Comparison of ENCODE assay signal across 9 cellular contexts in the genomic region with DNA sequence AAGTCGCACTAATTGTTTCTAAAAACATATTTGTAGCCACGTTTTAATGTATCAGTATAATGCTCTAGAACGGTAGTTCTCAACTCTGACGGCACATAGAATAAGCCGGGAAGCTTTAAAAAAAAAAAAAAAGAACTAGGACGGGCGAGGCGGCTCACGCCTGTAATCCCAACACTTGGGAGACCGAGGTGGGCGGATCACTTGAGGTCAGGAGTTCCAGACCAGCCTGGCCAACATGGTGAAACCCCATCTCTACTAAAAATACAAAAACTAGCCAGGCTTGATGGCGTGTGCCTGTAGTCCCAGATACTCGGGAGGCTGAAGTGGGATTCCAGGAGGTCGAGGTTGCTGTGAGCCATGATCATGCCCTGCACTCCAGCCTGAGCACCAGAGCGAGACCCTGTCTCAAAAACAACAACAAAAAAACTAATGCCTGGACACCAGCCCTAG. TPM values are rescaled to one million over a fixed set of nuclear protein-coding genes. Genes with fewer than 3 reads are reported as not detected.
DNase-seq lines count a peak whose midpoint lies in the region; ATAC-seq and TF ChIP-seq lines count a peak whose summit lies in the region.
"Had no signal": no experiment of that assay in that cellular context is flagged by ENCODE, and none has a peak within 500 bp of the region (broad histone marks: within the 10 kb centered on the region; RNA-seq: fewer than 3 reads in every experiment).

No MANE protein-coding gene starts in this region.

- TF ChIP-seq CTCF in MCF 10A (IDR thresholded peaks at IDR 0.05; ENCODE audit: unreplicated experiment) (no peak), transverse colon (IDR thresholded peaks at IDR 0.05) (no peak)

- intact Hi-C loops in MCF 10A (cut with micrococcal nuclease): no loop called here
- intact Hi-C loops in transverse colon (cut with DNase I; ENCODE audit: low total_unique reads): no loop called here

- 50 to 58% methylated on average over 4 to 15 of the region's 15 CpGs for WGBS in transverse colon (ENCODE audit: low coverage in 1 of 2), 2 donors

- no peaks in the 10 kb centered on the region for H3K9me3 Mint-ChIP-seq in activated T-cell treated with anti-CD3 and anti-CD28 coated beads, Interleukin-2, amount 50 U/mL, for 4 hours
- H3K9me3 Mint-ChIP-seq in MCF 10A (ENCODE audit: unreplicated experiment): no peaks in the 10 kb centered on the region
- no peaks in the 10 kb centered on the region for H3K9me3 Mint-ChIP-seq in memory B cell

- TF ChIP-seq POLR2A in transverse colon (IDR thresholded peaks at IDR 0.05): no peak

- peaks cover 22% of the 10 kb centered on the region for H3K4me1 Mint-ChIP-seq in activated T-cell treated with anti-CD3 and anti-CD28 coated beads, Interleukin-2, amount 50 U/mL, for 4 hours (ENCODE audit: low read depth)
- H3K4me1 Mint-ChIP-seq in MCF 10A (ENCODE audit: insufficient read depth, unreplicated experiment): peaks cover 12% of the 10 kb centered on the region
- peaks cover 8% of the 10 kb centered on the region for H3K4me1 Mint-ChIP-seq in memory B cell

- peak overlapping the region; percentile 75 for H3K27ac Mint-ChIP-seq in MCF 10A (ENCODE audit: low read depth, unreplicated experiment)
- peak overlapping the region; percentile 75 for H3K27ac Mint-ChIP-seq in memory B cell

- ATAC-seq in activated T-cell treated with anti-CD3 and anti-CD28 coated beads, Interleukin-2, amount 50 U/mL, for 4 hours: no peak
- ATAC-seq in memory B cell (ENCODE audit: low read depth): no peak
- no peak for ATAC-seq in left lobe of liver
- ATAC-seq in GM18868 (IDR thresholded peaks at IDR 0.05; ENCODE audit: unreplicated experiment): no peak

- POLR2A ChIA-PET in MCF 10A (lab: Yijun Ruan, JAX): interaction anchor here (0.6 to 5.0 kb wide), 10 partner anchors 10 to 459 kb away, joined by 3 to 86 read pairs (median 8); partner anchors contain the start of genes CDHR4, INKA1, IP6K1 and RBM5

- TF ChIP-seq EP300 in transverse colon (IDR thresholded peaks at IDR 0.05; ENCODE audit: low read depth): no peak

- CTCF ChIA-PET in MCF 10A (lab: Yijun Ruan, JAX): interaction anchor here (0.8 to 2.0 kb wide), 6 partner anchors 15 to 129 kb away, joined by 3 to 15 read pairs (median 4); partner anchors contain the start of gene INKA1

- in situ Hi-C loops in transverse colon (cut with MboI; ENCODE audit: low pct_ligation_motif_present in 1 of 4, low pct_unique_long_range_greater_than_20kb in 1 of 4, low sequenced_read_pairs in 3 of 4): no loop called here

- H3K27me3 Mint-ChIP-seq in activated T-cell treated with anti-CD3 and anti-CD28 coated beads, Interleukin-2, amount 50 U/mL, for 4 hours (ENCODE audit: low read depth): no peaks in the 10 kb centered on the region
- H3K27me3 Mint-ChIP-seq in MCF 10A (ENCODE audit: insufficient read depth, unreplicated experiment): no peaks in the 10 kb centered on the region
- H3K27me3 Mint-ChIP-seq in memory B cell: no peaks in the 10 kb centered on the region

- H3K27me3 ChIP-seq in transverse colon: no peaks in the 10 kb centered on the region

- no peak for DNase-seq in activated T-cell treated with anti-CD3 and anti-CD28 coated beads, Interleukin-2, amount 50 U/mL, for 4 hours
- DNase-seq in activated T-cell treated with anti-CD3 and anti-CD28 coated beads for 4 hours (no peak), MCF 10A (ENCODE audit: unreplicated experiment) (no peak), memory B cell (ENCODE audit: low spot score in 2 of 2) (no peak), transverse colon (no peak), left lobe of liver (ENCODE audit: low spot score) (no peak), RPMI8226 (no peak)

- H3K36me3 Mint-ChIP-seq in activated T-cell treated with anti-CD3 and anti-CD28 coated beads, Interleukin-2, amount 50 U/mL, for 4 hours (ENCODE audit: insufficient read depth): no peaks in the 10 kb centered on the region
- H3K36me3 Mint-ChIP-seq in MCF 10A (ENCODE audit: insufficient read depth, unreplicated experiment): peaks cover 7% of the 10 kb centered on the region
- H3K36me3 Mint-ChIP-seq in memory B cell: no peaks in the 10 kb centered on the region

- H3K4me1 ChIP-seq in transverse colon: peaks cover 10 to 22% (median 16%) of the 10 kb centered on the region in 4 donors

- peak overlapping the region; percentile 85 for H3K4me3 Mint-ChIP-seq in activated T-cell treated with anti-CD3 and anti-CD28 coated beads, Interleukin-2, amount 50 U/mL, for 4 hours
- H3K4me3 Mint-ChIP-seq in MCF 10A (ENCODE audit: unreplicated experiment) (peak overlapping the region; percentile 87), memory B cell (peak overlapping the region; percentile 84)

- H3K27ac ChIP-seq in transverse colon: peak overlapping the region; percentile 86 to 92 (median 90)

- TSS peak; percentile 65 for BruUV-seq in MCF 10A (replicated peaks; lab: Mats Ljungman, UMichigan)

- H3K4me3 ChIP-seq in transverse colon: peak overlapping the region in 3 of 4 donors; percentile 61 to 69 (median 64)

- no peaks in the 10 kb centered on the region for H3K9me3 ChIP-seq in transverse colon

- H3K36me3 ChIP-seq in transverse colon: no peaks in the 10 kb centered on the region

RNA-seq across cellular contexts. Expression of gene MON1A, which starts 0.7 kb away (rescaled TPM):
- 10 to 100 TPM; 14.2 to 18.0 (median 14.3) TPM for total RNA-seq in activated T-cell treated with anti-CD3 and anti-CD28 coated beads, Interleukin-2, amount 50 U/mL, for 4 hours
- 9.6 and 18.6 TPM in 2 replicates for total RNA-seq in MCF 10A (2022)
- total RNA-seq in transverse colon: 10 to 100 TPM in 1 of 4 donors, 1 to 10 TPM in 2, under 1 TPM in 1; 0.80 to 10.5 (median 8.7) TPM
- 9.4 TPM for total RNA-seq in left lobe of liver

RNA-seq across cellular contexts. Expression of gene RBM6, which starts 9.7 kb away (rescaled TPM):
- 10 to 100 TPM; 62.4 to 74.2 (median 65.9) TPM for total RNA-seq in activated T-cell treated with anti-CD3 and anti-CD28 coated beads, Interleukin-2, amount 50 U/mL, for 4 hours
- total RNA-seq in MCF 10A (2022): 58.0 and 65.8 TPM in 2 replicates
- total RNA-seq in transverse colon: 100 to 1,000 TPM in 3 of 4 donors, 10 to 100 TPM in 1; 89.7 to 256 (median 152) TPM
- total RNA-seq in left lobe of liver: 45.7 TPM

RNA-seq across cellular contexts. Expression of gene MST1R, which starts 26.6 kb away (rescaled TPM):
- under 1 TPM; 0.38 to 0.76 (median 0.57) TPM for total RNA-seq in activated T-cell treated with anti-CD3 and anti-CD28 coated beads, Interleukin-2, amount 50 U/mL, for 4 hours
- total RNA-seq in MCF 10A (2022): 66.4 and 103 TPM in 2 replicates
- 100 to 1,000 TPM in 3 of 4 donors, 10 to 100 TPM in 1; 92.8 to 323 (median 138) TPM for total RNA-seq in transverse colon
- 1.3 TPM for total RNA-seq in left lobe of liver
- total RNA-seq: Daoy had no signal

Comparison
In these comparisons a context has a peak if more than half of its experiments do, and no peak if none do; other contexts are left out.
1. RNA of gene MST1R, which starts 26.6 kb away (total RNA-seq): 92.8 to 323 TPM in transverse colon and 66.4 to 103 TPM in MCF 10A; 1.3 TPM in left lobe of liver (single experiment) and 0.38 to 0.76 TPM in activated T-cell treated with anti-CD3 and anti-CD28 coated beads, Interleukin-2, amount 50 U/mL, for 4 hours; every median in the first group is over 10 times any median in the second.
2. Peak in every context shown above with its lines, with median percentiles within 50 percentile points of each other: H3K4me3 Mint-ChIP-seq.